ENCODE assay signal across 20 cellular contexts in the genomic region with DNA sequence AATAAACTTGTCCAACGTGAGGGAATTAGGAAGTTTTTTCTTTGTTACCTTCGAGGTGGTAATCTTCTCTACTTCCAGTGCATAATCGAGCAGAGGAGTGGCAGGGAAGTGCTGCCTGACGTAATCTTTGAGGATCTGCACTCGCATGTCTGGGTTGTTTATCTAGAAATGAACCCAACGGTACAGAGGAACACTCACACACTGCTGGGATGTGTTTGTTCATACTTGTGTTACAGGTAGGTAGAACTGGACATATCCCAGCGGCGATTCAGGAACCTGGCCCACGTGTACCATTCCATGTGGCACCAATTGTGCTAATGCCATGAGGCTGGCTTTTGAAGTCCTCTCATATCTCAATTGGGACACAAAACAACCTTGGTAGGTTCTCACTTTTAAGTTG. TPM values are rescaled to one million over a fixed set of nuclear protein-coding genes. Genes with fewer than 3 reads are reported as not detected.
DNase-seq lines count a peak whose midpoint lies in the region; ATAC-seq and TF ChIP-seq lines count a peak whose summit lies in the region.
"Had no signal": no experiment of that assay in that cellular context is flagged by ENCODE, and none has a peak within 500 bp of the region (broad histone marks: within the 10 kb centered on the region; RNA-seq: fewer than 3 reads in every experiment).

No MANE protein-coding gene starts in this region.

- POLR2A ChIA-PET in activated CD4-positive, alpha-beta memory T cell treated with anti-CD3 and anti-CD28 coated beads for 36 hours (lab: Charles Lee): interaction anchor here (1.2 to 1.6 kb wide), 2 partner anchors 97 to 148 kb away, joined by 3 to 5 read pairs; partner anchors contain the start of genes CNP and DNAJC7

- no peak overlapping the region for H3K4me3 Mint-ChIP-seq in activated naive CD4-positive, alpha-beta T cell treated with anti-CD3 and anti-CD28 coated beads, Interleukin-2, amount 10 ng/mL, durations not matched to agents 7 days and 5 days
- no peak overlapping the region for H3K4me3 Mint-ChIP-seq in activated CD4-positive, alpha-beta memory T cell treated with anti-CD3 and anti-CD28 coated beads for 36 hours

- no peaks in the 10 kb centered on the region for H3K9me3 Mint-ChIP-seq in activated naive CD4-positive, alpha-beta T cell treated with anti-CD3 and anti-CD28 coated beads, Interleukin-2, amount 50 U/mL, for 72 hours
- H3K9me3 Mint-ChIP-seq in activated naive CD4-positive, alpha-beta T cell treated with anti-CD3 and anti-CD28 coated beads, Interleukin-2, amount 10 ng/mL, durations not matched to agents 7 days and 5 days: no peaks in the 10 kb centered on the region
- no peaks in the 10 kb centered on the region for H3K9me3 Mint-ChIP-seq in activated CD4-positive, alpha-beta memory T cell treated with anti-CD3 and anti-CD28 coated beads for 36 hours

- CTCF ChIA-PET in activated naive CD4-positive, alpha-beta T cell treated with anti-CD3 and anti-CD28 coated beads, Interleukin-2, amount 10 ng/mL, durations not matched to agents 7 days and 5 days (lab: Charles Lee): no interaction called here
- CTCF ChIA-PET in activated CD4-positive, alpha-beta memory T cell treated with anti-CD3 and anti-CD28 coated beads for 36 hours (lab: Charles Lee): no interaction called here

- intact Hi-C loops in activated CD4-positive, alpha-beta memory T cell treated with anti-CD3 and anti-CD28 coated beads for 36 hours (cut with micrococcal nuclease): loop anchor here (5.0 to 10.0 kb wide), 2 partner anchors 48 to 145 kb away; partner anchors contain the start of genes ACLY and DNAJC7

- peaks cover 8 to 24% of the 10 kb centered on the region in 2 donors for H3K36me3 Mint-ChIP-seq in activated naive CD4-positive, alpha-beta T cell treated with anti-CD3 and anti-CD28 coated beads, Interleukin-2, amount 50 U/mL, for 72 hours
- H3K36me3 Mint-ChIP-seq in activated naive CD4-positive, alpha-beta T cell treated with anti-CD3 and anti-CD28 coated beads, Interleukin-2, amount 10 ng/mL, durations not matched to agents 7 days and 5 days: peaks cover 49% of the 10 kb centered on the region
- H3K36me3 Mint-ChIP-seq in activated CD4-positive, alpha-beta memory T cell treated with anti-CD3 and anti-CD28 coated beads for 36 hours: peaks cover 47% of the 10 kb centered on the region

- H3K4me1 Mint-ChIP-seq in activated naive CD4-positive, alpha-beta T cell treated with anti-CD3 and anti-CD28 coated beads, Interleukin-2, amount 10 ng/mL, durations not matched to agents 7 days and 5 days: peaks cover 30% of the 10 kb centered on the region
- H3K4me1 Mint-ChIP-seq in activated CD4-positive, alpha-beta memory T cell treated with anti-CD3 and anti-CD28 coated beads for 36 hours (ENCODE audit: low read depth): peaks cover 34% of the 10 kb centered on the region

- no peak for ATAC-seq in activated naive CD4-positive, alpha-beta T cell treated with anti-CD3 and anti-CD28 coated beads, Interleukin-2, amount 50 U/mL, for 72 hours
- peak; percentile 60 for ATAC-seq in esophagus mucosa
- ATAC-seq in HG03378 (IDR thresholded peaks at IDR 0.05; ENCODE audit: unreplicated experiment): no peak
- ATAC-seq: left ventricle myocardium superior had no signal

- TF ChIP-seq CTCF in GM13976 (IDR thresholded peaks at IDR 0.05; ENCODE audit: borderline replicate concordance, control extremely low read depth, extremely low read depth, insufficient read depth, missing control alignments): no peak

- peak overlapping the region; percentile 63 to 85 for H3K27ac Mint-ChIP-seq in activated naive CD4-positive, alpha-beta T cell treated with anti-CD3 and anti-CD28 coated beads, Interleukin-2, amount 50 U/mL, for 72 hours
- H3K27ac Mint-ChIP-seq in activated naive CD4-positive, alpha-beta T cell treated with anti-CD3 and anti-CD28 coated beads, Interleukin-2, amount 10 ng/mL, durations not matched to agents 7 days and 5 days: no peak overlapping the region
- peak overlapping the region; percentile 93 for H3K27ac Mint-ChIP-seq in activated CD4-positive, alpha-beta memory T cell treated with anti-CD3 and anti-CD28 coated beads for 36 hours

- in situ Hi-C loops in GM13976 (cut with MboI; ENCODE audit: low sequenced_read_pairs, unreplicated experiment): no loop called here

- DNase-seq in activated naive CD4-positive, alpha-beta T cell treated with anti-CD3 and anti-CD28 coated beads, Interleukin-2, amount 50 U/mL, for 72 hours (ENCODE audit: low spot score in 2 of 2): no peak
- no peak for DNase-seq in activated naive CD4-positive, alpha-beta T cell treated with anti-CD3 and anti-CD28 coated beads, Interleukin-2, amount 10 ng/mL, durations not matched to agents 7 days and 5 days
- no peak for DNase-seq in activated CD4-positive, alpha-beta memory T cell treated with anti-CD3 and anti-CD28 coated beads for 36 hours
- DNase-seq in GM13976 (ENCODE audit: low spot score) (no peak), NCI-H2196 (lab: John Stamatoyannopoulos, UW; ENCODE audit: unreplicated experiment) (no peak)
- DNase-seq: activated effector memory CD4-positive, alpha-beta T cell treated with anti-CD3 and anti-CD28 coated beads, Interleukin-2, amount 50 U/mL, for 16 hours; DND-41; effector memory CD4-positive, alpha-beta T cell; glutamatergic neuron; left ventricle myocardium superior; NCI-H1092; NCI-H2081 treated with DMSO at 0.1 percent for 48 hours; NCI-H510A; retina; RPMI8226; stimulated activated CD8-positive, alpha-beta memory T cell treated with anti-CD3 and anti-CD28 coated beads, Interleukin-4, amount 100 ng/mL, for 48 hours had no signal

- H3K27me3 Mint-ChIP-seq in activated naive CD4-positive, alpha-beta T cell treated with anti-CD3 and anti-CD28 coated beads, Interleukin-2, amount 10 ng/mL, durations not matched to agents 7 days and 5 days: no peaks in the 10 kb centered on the region
- H3K27me3 Mint-ChIP-seq in activated CD4-positive, alpha-beta memory T cell treated with anti-CD3 and anti-CD28 coated beads for 36 hours: no peaks in the 10 kb centered on the region

RNA-seq across cellular contexts. Expression of gene KLHL11, which starts 4.2 kb away (rescaled TPM):
- total RNA-seq in activated naive CD4-positive, alpha-beta T cell treated with anti-CD3 and anti-CD28 coated beads, Interleukin-2, amount 50 U/mL, for 72 hours: 10 to 100 TPM; 14.1 to 29.3 TPM
- 10 to 100 TPM; 23.6 to 25.2 TPM for total RNA-seq in activated CD4-positive, alpha-beta memory T cell treated with anti-CD3 and anti-CD28 coated beads for 36 hours
- total RNA-seq in esophagus mucosa: 6.8 TPM

RNA-seq across cellular contexts. Expression of gene KLHL10, which starts 31.8 kb away (rescaled TPM):
- total RNA-seq in activated naive CD4-positive, alpha-beta T cell treated with anti-CD3 and anti-CD28 coated beads, Interleukin-2, amount 50 U/mL, for 72 hours: under 1 TPM; 0.12 to 0.14 TPM
- total RNA-seq in activated CD4-positive, alpha-beta memory T cell treated with anti-CD3 and anti-CD28 coated beads for 36 hours: under 1 TPM; 0.12 to 0.29 TPM
- 0.32 TPM for total RNA-seq in esophagus mucosa
- total RNA-seq: ascending aorta, cerebellum had no signal

RNA-seq across cellular contexts. Expression of gene NT5C3B, which starts 33.4 kb away (rescaled TPM):
- total RNA-seq in activated naive CD4-positive, alpha-beta T cell treated with anti-CD3 and anti-CD28 coated beads, Interleukin-2, amount 50 U/mL, for 72 hours: 10 to 100 TPM; 52.4 to 62.1 TPM
- 10 to 100 TPM; 29.0 to 29.5 TPM for total RNA-seq in activated CD4-positive, alpha-beta memory T cell treated with anti-CD3 and anti-CD28 coated beads for 36 hours
- 22.8 TPM for total RNA-seq in esophagus mucosa

RNA-seq across cellular contexts. Expression of gene ACLY, which starts 49.3 kb away (rescaled TPM):
- 100 to 1,000 TPM; 140 to 187 TPM for total RNA-seq in activated naive CD4-positive, alpha-beta T cell treated with anti-CD3 and anti-CD28 coated beads, Interleukin-2, amount 50 U/mL, for 72 hours
- 100 to 1,000 TPM; 186 to 203 TPM for total RNA-seq in activated CD4-positive, alpha-beta memory T cell treated with anti-CD3 and anti-CD28 coated beads for 36 hours
- total RNA-seq in esophagus mucosa: 161 TPM

RNA-seq across cellular contexts. Expression of gene FKBP10, which starts 56.6 kb away (rescaled TPM):
- under 1 TPM in 1 of 2 donors, not detected in 1; 0.47 TPM for total RNA-seq in activated naive CD4-positive, alpha-beta T cell treated with anti-CD3 and anti-CD28 coated beads, Interleukin-2, amount 50 U/mL, for 72 hours
- 1 to 10 TPM in 1 of 2 experiments, under 1 TPM in 1; 0.76 to 1.4 TPM for total RNA-seq in activated CD4-positive, alpha-beta memory T cell treated with anti-CD3 and anti-CD28 coated beads for 36 hours
- 3.1 TPM for total RNA-seq in esophagus mucosa
